1 cellular context compared by ENCODE assay signal in genomic region chr9:135971892-135972291, GRCh38.
TF ChIP-seq lines count a peak whose summit lies in the region.

No MANE protein-coding gene starts in this region.

TF ChIP-seq in WTC11, 78 proteins besides CTCF, POLR2A, EP300 and RAD21 (continued from another document):
- TF ChIP-seq ARID4B (CRISPR knock-in tag; IDR thresholded peaks at IDR 0.05; ENCODE audit: borderline replicate concordance), result peak; percentile 100
- peak; percentile 99 for TF ChIP-seq NFE2L1 (CRISPR knock-in tag; IDR thresholded peaks at IDR 0.05)
- TF ChIP-seq MLX (CRISPR knock-in tag; IDR thresholded peaks at IDR 0.05), result peak; percentile 94; the same call in 1 of the 2 replicates
- TF ChIP-seq USF1 (CRISPR knock-in tag; IDR thresholded peaks at IDR 0.05), result peak; percentile 93
- TF ChIP-seq E2F4 (CRISPR knock-in tag; IDR thresholded peaks at IDR 0.05; ENCODE audit: borderline replicate concordance, low read depth), result peak; percentile 92
- TF ChIP-seq NFYB (CRISPR knock-in tag; conservative IDR thresholded peaks at IDR 0.05; ENCODE audit: low read depth), result peak; percentile 68
- peak; percentile 91 for TF ChIP-seq ZSCAN18 (CRISPR knock-in tag; IDR thresholded peaks at IDR 0.05)
- TF ChIP-seq ZBTB21 (CRISPR knock-in tag; IDR thresholded peaks at IDR 0.05; ENCODE audit: borderline replicate concordance), result peak; percentile 97
- peak; percentile 91 for TF ChIP-seq GABPB1 (CRISPR knock-in tag; IDR thresholded peaks at IDR 0.05)
- TF ChIP-seq NR1H2 (CRISPR knock-in tag; IDR thresholded peaks at IDR 0.05), result peak; percentile 86; the same call in 1 of the 2 replicates
- peak; percentile 94 for TF ChIP-seq ATF2 (CRISPR knock-in tag; IDR thresholded peaks at IDR 0.05; ENCODE audit: borderline replicate concordance, low read depth)
- TF ChIP-seq CDX4 (CRISPR knock-in tag; IDR thresholded peaks at IDR 0.05; ENCODE audit: borderline replicate concordance), result no peak
- TF ChIP-seq ZNF396 (CRISPR knock-in tag; IDR thresholded peaks at IDR 0.05; ENCODE audit: borderline replicate concordance), result peak; percentile 91; the same call in 1 of the 2 replicates
- TF ChIP-seq TEAD1 (CRISPR knock-in tag; IDR thresholded peaks at IDR 0.05), result peak; percentile 100
- TF ChIP-seq ATF3 (CRISPR knock-in tag; conservative IDR thresholded peaks at IDR 0.05), result peak; percentile 81
- TF ChIP-seq HMGA2 (CRISPR knock-in tag; IDR thresholded peaks at IDR 0.05), result no peak
- TF ChIP-seq IRF1 (CRISPR knock-in tag; IDR thresholded peaks at IDR 0.05), result peak; percentile 98
- peak; percentile 100 for TF ChIP-seq ZNF232 (CRISPR knock-in tag; IDR thresholded peaks at IDR 0.05)
- peak; percentile 92; the same call in 1 of the 2 replicates for TF ChIP-seq FOXJ3 (CRISPR knock-in tag; IDR thresholded peaks at IDR 0.05; ENCODE audit: borderline replicate concordance)
- peak; percentile 97 for TF ChIP-seq E2F5 (CRISPR knock-in tag; IDR thresholded peaks at IDR 0.05)
- TF ChIP-seq FOXP4 (CRISPR knock-in tag; IDR thresholded peaks at IDR 0.05), result peak; percentile 100
- TF ChIP-seq CREB1 (CRISPR knock-in tag; IDR thresholded peaks at IDR 0.05), result peak; percentile 99
- TF ChIP-seq HMGXB4 (CRISPR knock-in tag; IDR thresholded peaks at IDR 0.05), result no peak; the same call in 1 of the 2 replicates
- no peak for TF ChIP-seq GRHL2 (CRISPR knock-in tag; IDR thresholded peaks at IDR 0.05; ENCODE audit: insufficient replicate concordance, severe bottlenecking)
- TF ChIP-seq AFF4 (CRISPR knock-in tag; IDR thresholded peaks at IDR 0.05; ENCODE audit: borderline replicate concordance), result peak; percentile 98
- no peak for TF ChIP-seq SOX15 (CRISPR knock-in tag; IDR thresholded peaks at IDR 0.05)
- peak; percentile 99 for TF ChIP-seq SMAD4 (CRISPR knock-in tag; IDR thresholded peaks at IDR 0.05)
